8 cellular contexts compared by ENCODE assay signal in the genomic region with DNA sequence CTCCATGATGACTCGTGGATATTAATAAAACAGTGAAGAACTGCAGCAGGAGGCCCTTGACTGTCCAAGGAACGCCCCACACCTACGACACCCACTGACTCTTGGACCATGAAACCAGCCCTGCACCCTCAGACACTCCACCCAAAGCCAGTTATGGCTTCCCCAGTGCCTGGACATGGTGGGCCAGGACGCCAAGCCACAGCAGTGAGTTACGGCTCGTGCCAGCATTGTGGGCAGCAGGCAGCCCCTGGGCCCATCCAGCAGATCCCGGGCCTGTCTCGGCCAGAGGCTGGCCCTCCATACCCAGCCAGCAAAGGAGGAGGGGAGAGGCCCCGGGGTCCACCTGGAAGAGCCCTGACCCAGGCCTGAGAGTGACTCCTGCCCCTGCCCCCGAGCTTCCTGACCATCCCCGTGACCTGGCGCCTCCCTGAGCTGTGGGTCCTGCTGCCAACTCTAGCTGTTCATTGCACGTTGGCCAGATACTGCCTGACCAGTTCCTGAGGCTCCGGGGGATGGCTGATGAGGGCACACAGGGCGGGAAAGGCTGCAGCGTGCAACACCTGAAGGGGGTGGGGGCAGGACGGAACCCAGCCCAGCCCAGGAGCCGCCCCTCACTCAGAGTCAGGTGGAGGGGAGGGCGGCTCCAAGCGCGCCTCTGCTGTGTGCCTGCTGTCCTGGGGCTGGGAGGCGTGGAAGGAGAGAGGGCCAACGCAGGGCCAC. TPM values are rescaled to one million over a fixed set of nuclear protein-coding genes. Genes with fewer than 3 reads are reported as not detected.
DNase-seq lines count a peak whose midpoint lies in the region; ATAC-seq and TF ChIP-seq lines count a peak whose summit lies in the region.

No MANE protein-coding gene starts in this region.

- peak overlapping the region in 5 of 8 donors; percentile 21 to 64 (median 42) for H3K4me3 Mint-ChIP-seq in naive B cell

- H3K27me3 Mint-ChIP-seq in naive B cell = peaks cover 0 to 28% (median 16%) of the 10 kb centered on the region in 3 donors

- no peaks in the 10 kb centered on the region for H3K27me3 ChIP-seq in Panc1 (ENCODE audit: control insufficient read depth, insufficient read depth, low read length)

- H3K4me1 Mint-ChIP-seq in naive B cell = peaks cover 7 to 12% (median 8%) of the 10 kb centered on the region in 3 donors

- intact Hi-C loops in Panc1 (cut with micrococcal nuclease; ENCODE audit: unreplicated experiment) = no loop called here

- H3K9me3 Mint-ChIP-seq in naive B cell = no peaks in the 10 kb centered on the region

- no peaks in the 10 kb centered on the region for H3K9me3 ChIP-seq in Panc1 (ENCODE audit: control insufficient read depth, insufficient read depth, low read depth, low read length)

- CTCF ChIA-PET in Panc1 (lab: Charles Lee) = no interaction called here

- BruUV-seq in Panc1 (replicated peaks; lab: Mats Ljungman, UMichigan) = no TSS peak

- H3K4me3 ChIP-seq in Panc1 (ENCODE audit: low read depth in 2 of 2, low read length in 2 of 2) (no peak overlapping the region), fibroblast of villous mesenchyme (ENCODE audit: low read depth, low read length) (peak overlapping the region; percentile 46)

- no peak for TF ChIP-seq CTCF in Panc1 (IDR thresholded peaks at IDR 0.05)
- no peak for TF ChIP-seq CTCF in fibroblast of villous mesenchyme (IDR thresholded peaks at IDR 0.05; ENCODE audit: insufficient read depth, low read depth, low read length)

- no peaks in the 10 kb centered on the region for H3K36me3 ChIP-seq in Panc1 (ENCODE audit: control insufficient read depth, insufficient read depth, low read length)

- ATAC-seq in Panc1 (no peak), naive B cell (ENCODE audit: low read depth in 2 of 2) (no peak), HG03175 (IDR thresholded peaks at IDR 0.05; ENCODE audit: unreplicated experiment) (no peak)

- peak overlapping the region; percentile 76; the same call in 1 of the 2 replicates for H3K27ac ChIP-seq in Panc1 (ENCODE audit: low read length)

- H3K4me1 ChIP-seq in Panc1 (ENCODE audit: control insufficient read depth, insufficient read depth, low read length) = peaks cover 24% of the 10 kb centered on the region

- no peaks in the 10 kb centered on the region for H3K36me3 Mint-ChIP-seq in naive B cell

- in situ Hi-C loops in ACHN (cut with HindIII; ENCODE audit: low pct_ligation_motif_present, low pct_unique_long_range_greater_than_20kb, low sequenced_read_pairs) = no loop called here
- in situ Hi-C loops in Panc1 (cut with HindIII; ENCODE audit: low pct_unique_long_range_greater_than_20kb, low sequenced_read_pairs) = no loop called here

- peak; percentile 22 for DNase-seq in ACHN
- no peak for DNase-seq in Panc1 (ENCODE audit: low read depth, low spot score)
- no peak for DNase-seq in fibroblast of villous mesenchyme (ENCODE audit: low read depth)
- no peak for DNase-seq in naive B cell
- DNase-seq in stimulated activated CD4-positive, alpha-beta T cell treated with anti-CD3 and anti-CD28 coated beads, Interleukin-4, amount 100 ng/mL, for 1 hour = no peak
- DNase-seq in AML-193 (lab: John Stamatoyannopoulos, UW) = no peak
- no peak for DNase-seq in DMS153 (lab: John Stamatoyannopoulos, UW)

- no peak overlapping the region for H3K27ac Mint-ChIP-seq in naive B cell

- POLR2A ChIA-PET in Panc1 (lab: Charles Lee) = no interaction called here

RNA-seq across cellular contexts. Expression of gene SLC49A3, which starts 0.8 kb away (rescaled TPM):
- total RNA-seq in Panc1 (2021; ENCODE audit: unreplicated experiment) = 0.62 TPM
- 0.59 TPM for polyA plus RNA-seq in Panc1 (2012; ENCODE audit: insufficient read length)
- total RNA-seq in fibroblast of villous mesenchyme = 3.9 and 7.1 TPM in 2 replicates
- under 1 TPM in 3 of 6 donors, not detected in 3; 0.22 to 0.54 (median 0.43) TPM for polyA plus RNA-seq in naive B cell (ENCODE audit: low read depth in 6 of 6)

RNA-seq across cellular contexts. Expression of gene MYL5, which starts 13.8 kb away (rescaled TPM):
- total RNA-seq in Panc1 (2021; ENCODE audit: unreplicated experiment) = 12.0 TPM
- 14.5 TPM for polyA plus RNA-seq in Panc1 (2012; ENCODE audit: insufficient read length)
- 9.1 and 14.2 TPM in 2 replicates for total RNA-seq in fibroblast of villous mesenchyme
- polyA plus RNA-seq in naive B cell (ENCODE audit: low read depth in 6 of 6) = 10 to 100 TPM in 5 of 6 donors, 1 to 10 TPM in 1; 7.3 to 13.4 (median 11.8) TPM

RNA-seq across cellular contexts. Expression of gene ATP5ME, which starts 14.1 kb away (rescaled TPM):
- total RNA-seq in Panc1 (2021; ENCODE audit: unreplicated experiment) = 257 TPM
- polyA plus RNA-seq in Panc1 (2012; ENCODE audit: insufficient read length) = 535 TPM
- total RNA-seq in fibroblast of villous mesenchyme = 72.5 and 106 TPM in 2 replicates
- 100 to 1,000 TPM; 320 to 459 (median 358) TPM for polyA plus RNA-seq in naive B cell (ENCODE audit: low read depth in 6 of 6)

RNA-seq across cellular contexts. Expression of gene PCGF3, which starts 17.5 kb away (rescaled TPM):
- 44.6 TPM for total RNA-seq in Panc1 (2021; ENCODE audit: unreplicated experiment)
- polyA plus RNA-seq in Panc1 (2012; ENCODE audit: insufficient read length) = 65.6 TPM
- total RNA-seq in fibroblast of villous mesenchyme = 36.7 and 40.6 TPM in 2 replicates
- 1 to 10 TPM; 5.6 to 9.5 (median 7.1) TPM for polyA plus RNA-seq in naive B cell (ENCODE audit: low read depth in 6 of 6)
